8 cellular contexts compared by ENCODE assay signal in the genomic region with DNA sequence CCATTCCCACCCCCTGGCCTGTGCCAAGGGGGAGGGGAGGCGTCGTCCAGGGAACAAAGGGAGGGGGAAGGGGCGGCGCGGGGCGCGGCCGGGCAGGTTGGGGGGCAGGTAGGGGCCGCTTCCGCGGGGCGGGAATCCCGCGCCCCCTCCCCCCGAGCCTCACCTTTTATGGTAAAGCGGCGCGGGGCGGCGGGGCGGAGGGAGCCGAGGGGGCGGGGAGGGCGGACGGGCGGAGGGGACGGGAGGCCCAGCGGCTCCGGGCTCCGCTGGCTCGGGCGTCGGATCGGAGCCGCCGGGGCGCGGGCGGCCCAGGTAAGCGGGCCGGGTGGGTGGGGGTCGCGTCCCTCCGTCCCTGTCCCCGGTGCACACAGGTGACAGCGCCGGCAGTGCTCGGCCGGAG. TPM values are rescaled to one million over a fixed set of nuclear protein-coding genes. Genes with fewer than 3 reads are reported as not detected.
DNase-seq lines count a peak whose midpoint lies in the region; ATAC-seq and TF ChIP-seq lines count a peak whose summit lies in the region.

Gene FBLIM1 (plus strand): TSS at position 259 of the 400 bp plus-strand sequence. CDS start 6,189 bp downstream, outside the sequence.

- no peak for TF ChIP-seq CTCF in AG09309 (IDR thresholded peaks at IDR 0.05; ENCODE audit: control insufficient read depth, insufficient read depth, low read depth, low read length, missing control alignments)
- no peak for TF ChIP-seq CTCF in type B pancreatic cell (conservative IDR thresholded peaks at IDR 0.05)

- peaks cover 5% of the 10 kb centered on the region for H3K36me3 Mint-ChIP-seq in IgD-negative memory B cell
- H3K36me3 Mint-ChIP-seq in type B pancreatic cell, result peaks cover 10% of the 10 kb centered on the region

- H2BK12ac ChIP-seq in mesenchymal stem cell (ENCODE audit: low read length in 2 of 2), result peak within 1 kb of the TSS; percentile 80 to 99

- H3K27ac ChIP-seq in mesenchymal stem cell (ENCODE audit: low read length, poor library complexity, severe bottlenecking), result peak within 1 kb of the TSS; percentile 44

- H3K9me3 Mint-ChIP-seq in IgD-negative memory B cell, result peaks cover 0 to 3% (median 0%) of the 10 kb centered on the region in 3 donors
- no peaks in the 10 kb centered on the region for H3K9me3 Mint-ChIP-seq in type B pancreatic cell

- H3K4me3 Mint-ChIP-seq in IgD-negative memory B cell, result peak within 1 kb of the TSS in 3 of 4 donors; percentile 24 to 91 (median 83)
- H3K4me3 Mint-ChIP-seq in type B pancreatic cell, result peak within 1 kb of the TSS; percentile 93

- H3K14ac ChIP-seq in mesenchymal stem cell (ENCODE audit: low read length in 2 of 2), result peak within 1 kb of the TSS; percentile 62 to 99

- peak within 1 kb of the TSS; percentile 91 to 95 for H3K18ac ChIP-seq in mesenchymal stem cell (ENCODE audit: low read depth in 1 of 2, low read length in 2 of 2)

- H3K4ac ChIP-seq in mesenchymal stem cell (ENCODE audit: low read depth in 1 of 2, low read length in 2 of 2), result peak within 1 kb of the TSS; percentile 68 to 88

- peak within 1 kb of the TSS; percentile 51 to 91 for H3K23ac ChIP-seq in mesenchymal stem cell (ENCODE audit: low read length in 2 of 2)

- H3K4me1 Mint-ChIP-seq in IgD-negative memory B cell, result peaks cover 3 to 8% (median 5%) of the 10 kb centered on the region in 3 donors
- H3K4me1 Mint-ChIP-seq in type B pancreatic cell (ENCODE audit: unreplicated experiment), result peaks cover 35% of the 10 kb centered on the region

- 0% methylated on average over 5 of the region's 49 CpGs for WGBS in mesenchymal stem cell

- H3K27ac Mint-ChIP-seq in IgD-negative memory B cell, result no peak within 1 kb of the TSS
- peak within 1 kb of the TSS; percentile 96 for H3K27ac Mint-ChIP-seq in type B pancreatic cell

- peak within 1 kb of the TSS; percentile 63 for H3K4me3 ChIP-seq in AG09309 (ENCODE audit: control insufficient read depth, low read depth, low read length)
- peak within 1 kb of the TSS; percentile 79 to 86 for H3K4me3 ChIP-seq in mesenchymal stem cell (ENCODE audit: insufficient read depth in 1 of 2, low read depth in 1 of 2, low read length in 2 of 2)

- no peaks in the 10 kb centered on the region for H3K79me1 ChIP-seq in mesenchymal stem cell (replicated peaks; ENCODE audit: low read length, poor library complexity, severe bottlenecking)

- H4K8ac ChIP-seq in mesenchymal stem cell (ENCODE audit: low read length), result peak within 1 kb of the TSS; percentile 94

- H3K27me3 Mint-ChIP-seq in IgD-negative memory B cell (peaks cover 42% of the 10 kb centered on the region), type B pancreatic cell (no peaks in the 10 kb centered on the region)

- peaks cover 0 to 2% of the 10 kb centered on the region in 2 experiments for H3K27me3 ChIP-seq in mesenchymal stem cell (ENCODE audit: control insufficient read depth in 1 of 2, insufficient read depth in 1 of 2, low read length in 2 of 2)

- no peaks in the 10 kb centered on the region for H3K9me3 ChIP-seq in mesenchymal stem cell (ENCODE audit: control insufficient read depth, low read length)

- peak within 1 kb of the TSS; percentile 84 for H3K4me2 ChIP-seq in mesenchymal stem cell (ENCODE audit: low read length, poor library complexity, severe bottlenecking)

- peaks cover 24% of the 10 kb centered on the region for H3K4me1 ChIP-seq in mesenchymal stem cell (ENCODE audit: control insufficient read depth, insufficient read depth, low read depth, low read length)

- peak within 1 kb of the TSS; percentile 97 for H2BK120ac ChIP-seq in mesenchymal stem cell (ENCODE audit: low read depth, low read length)

- H4K91ac ChIP-seq in mesenchymal stem cell (ENCODE audit: low read length), result peak within 1 kb of the TSS; percentile 96

- DNase-seq in AG09309 (ENCODE audit: low read depth) (no peak), mesenchymal stem cell (no peak), type B pancreatic cell (ENCODE audit: extremely low spot score, unreplicated experiment) (no peak), epidermal melanocyte (ENCODE audit: insufficient read length, low spot score) (no peak), NCI-H1436 treated with DMSO at 0.1 percent for 48 hours (lab: John Stamatoyannopoulos, UW) (no peak)
- peak; percentile 9 for DNase-seq in effector CD8-positive, alpha-beta T cell (lab: John Stamatoyannopoulos, UW)

- peak within 1 kb of the TSS; percentile 81 for H2BK5ac ChIP-seq in mesenchymal stem cell (ENCODE audit: low read depth, low read length, poor library complexity, severe bottlenecking)

- peak within 1 kb of the TSS; percentile 81 for H2AK5ac ChIP-seq in mesenchymal stem cell (ENCODE audit: low read length, severe bottlenecking)

- peaks cover 0 to 5% of the 10 kb centered on the region in 2 experiments for H3K36me3 ChIP-seq in mesenchymal stem cell (ENCODE audit: control insufficient read depth in 1 of 2, insufficient read depth in 2 of 2, low read depth in 1 of 2, low read length in 2 of 2)

- no peak for ATAC-seq in GM21825 (IDR thresholded peaks at IDR 0.05; ENCODE audit: unreplicated experiment)

- H2AFZ ChIP-seq in mesenchymal stem cell (ENCODE audit: low read depth, low read length), result peak within 1 kb of the TSS; percentile 1

- peak within 1 kb of the TSS; percentile 96 for H2BK15ac ChIP-seq in mesenchymal stem cell (ENCODE audit: low read depth, poor library complexity, severe bottlenecking)

- peak within 1 kb of the TSS; percentile 78 for H3K9ac ChIP-seq in mesenchymal stem cell (ENCODE audit: low read length)

RNA-seq across cellular contexts. Expression of gene FBLIM1, which starts in this region (rescaled TPM):
- not detected for polyA plus RNA-seq in IgD-negative memory B cell
- polyA plus RNA-seq in mesenchymal stem cell (2013, experiment 1 of 2), result 112 TPM
- polyA plus RNA-seq in mesenchymal stem cell (2013, experiment 2 of 2), result 108 TPM
- total RNA-seq in type B pancreatic cell (ENCODE audit: low replicate concordance), result 78.3 and 182 TPM in 2 replicates
